In the genomic region with DNA sequence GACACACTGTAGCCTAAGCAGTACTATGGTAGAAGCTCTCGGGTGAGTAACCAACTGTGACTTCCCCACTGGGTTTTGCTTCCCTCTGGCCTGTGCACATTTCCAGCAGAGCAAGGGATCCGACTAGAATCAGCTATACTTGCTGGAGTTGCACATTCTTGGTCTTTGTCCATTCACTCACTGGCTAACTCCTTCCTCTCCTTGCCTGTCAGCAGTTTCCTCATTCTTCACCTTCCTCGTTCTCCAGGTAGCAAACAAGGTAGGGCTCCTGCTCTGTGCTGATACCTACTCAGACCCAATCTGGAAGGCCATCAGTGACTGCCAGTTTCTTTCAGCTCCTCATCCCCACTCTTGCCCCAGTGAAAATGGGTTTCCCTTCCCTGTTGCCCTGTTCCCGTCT, we compare ENCODE assay signal across 16 cellular contexts.
"Had no signal": no experiment of that assay in that cellular context is flagged by ENCODE, and none has a peak within 500 bp of the region (broad histone marks: within the 10 kb centered on the region; RNA-seq: fewer than 3 reads in every experiment).

No MANE protein-coding gene starts in this region.

- ATAC-seq: esophagus mucosa; gastrocnemius medialis; left ventricle myocardium superior; naive thymus-derived CD8-positive, alpha-beta T cell; right cardiac atrium; stimulated activated effector memory CD8-positive, alpha-beta T cell treated with anti-CD3 and anti-CD28 coated beads, Interleukin-12 subunit alpha, Interleukin-12 subunit beta, amount 100 ng/mL, for 72 hours; stimulated activated naive CD8-positive, alpha-beta T cell treated with anti-CD3 and anti-CD28 coated beads, Interleukin-15, Interleukin-2, amounts not matched to agents 100 U/mL and 50 U/mL, for 24 hours had no signal

- H3K27ac ChIP-seq: gastrocnemius medialis, suprapubic skin, thyroid gland had no signal

- H3K27me3 ChIP-seq: gastrocnemius medialis, suprapubic skin, thyroid gland had no signal

- DNase-seq: effector memory CD4-positive, alpha-beta T cell; gastrocnemius medialis; islet precursor cell; left ventricle myocardium superior; mesendoderm; naive thymus-derived CD8-positive, alpha-beta T cell; right cardiac atrium; stimulated activated CD4-positive, alpha-beta T cell treated with anti-CD3 and anti-CD28 coated beads, Interleukin-2, amount 100 ng/mL, for 48 hours; stimulated activated CD8-positive, alpha-beta memory T cell treated with anti-CD3 and anti-CD28 coated beads, Interleukin-4, amount 100 ng/mL, for 48 hours; stimulated activated naive CD8-positive, alpha-beta T cell treated with anti-CD3 and anti-CD28 coated beads, Interleukin-15, Interleukin-2, amounts not matched to agents 100 U/mL and 50 U/mL, for 24 hours; thyroid gland had no signal

- H3K36me3 ChIP-seq: gastrocnemius medialis, suprapubic skin, thyroid gland had no signal

- H3K9me3 ChIP-seq: gastrocnemius medialis, suprapubic skin, thyroid gland had no signal

- H3K4me1 ChIP-seq: gastrocnemius medialis, suprapubic skin had no signal

- H3K4me3 ChIP-seq: gastrocnemius medialis, lung, smooth muscle cell, suprapubic skin, thyroid gland had no signal
